Comparison of ENCODE assay signal across 8 cellular contexts in genomic region chr17:40648326-40648968, GRCh38. TPM values are rescaled to one million over a fixed set of nuclear protein-coding genes. Genes with fewer than 3 reads are reported as not detected.
DNase-seq lines count a peak whose midpoint lies in the region; ATAC-seq, FAIRE-seq and TF ChIP-seq lines count a peak whose summit lies in the region.

No MANE protein-coding gene starts in this region.

- no peaks in the 10 kb centered on the region for H3K27me3 ChIP-seq in SJCRH30
- no peaks in the 10 kb centered on the region for H3K27me3 ChIP-seq in naive thymus-derived CD4-positive, alpha-beta T cell (ENCODE audit: control insufficient read depth in 2 of 2, insufficient read depth in 2 of 2, low read length in 2 of 2)

- H3K4me1 ChIP-seq in SJCRH30, result peaks cover 6% of the 10 kb centered on the region
- peaks cover 11 to 30% of the 10 kb centered on the region in 2 donors for H3K4me1 ChIP-seq in naive thymus-derived CD4-positive, alpha-beta T cell (ENCODE audit: control insufficient read depth in 2 of 2, insufficient read depth in 2 of 2, low read length in 2 of 2)

- H3K4me1 Mint-ChIP-seq in naive thymus-derived CD4-positive, alpha-beta T cell, result peaks cover 24 to 57% (median 41%) of the 10 kb centered on the region in 7 donors

- POLR2A ChIA-PET in naive thymus-derived CD4-positive, alpha-beta T cell (lab: Charles Lee), result interaction anchor here (0.5 to 3.8 kb wide), 10 partner anchors 11 to 233 kb away, joined by 3 to 29 read pairs (median 5); partner anchors contain the start of gene CCR7

- peak overlapping the region; percentile 98 for H3K27ac ChIP-seq in SJCRH30
- peak overlapping the region; percentile 95 for H3K27ac ChIP-seq in naive thymus-derived CD4-positive, alpha-beta T cell (ENCODE audit: low read depth, low read length)

- CTCF ChIA-PET in naive thymus-derived CD4-positive, alpha-beta T cell (lab: Charles Lee), result interaction anchor here (0.9 to 1.3 kb wide), 2 partner anchors 13 to 14 kb away, joined by 3 read pairs; no protein-coding TSS in a partner anchor

- peak overlapping the region; percentile 86 to 99 (median 90) for H3K4me3 Mint-ChIP-seq in naive thymus-derived CD4-positive, alpha-beta T cell

- DNase-seq in 8988T (peak; percentile 50), GM12891 (ENCODE audit: insufficient read length, low spot score) (no peak), SJCRH30 (no peak), epithelial cell of esophagus (ENCODE audit: low read depth) (peak; percentile 9), cerebellar nuclear complex (lab: John Stamatoyannopoulos, UW) (no peak), activated gamma-delta T cell (lab: John Stamatoyannopoulos, UW) (no peak)
- DNase-seq in naive thymus-derived CD4-positive, alpha-beta T cell, result peak in 1 of 9 donors; percentile 3

- no peaks in the 10 kb centered on the region for H3K9me3 ChIP-seq in SJCRH30 (replicated peaks)
- no peaks in the 10 kb centered on the region for H3K9me3 ChIP-seq in naive thymus-derived CD4-positive, alpha-beta T cell (ENCODE audit: control insufficient read depth in 2 of 3, low read length in 3 of 3)

- peak; percentile 44 for TF ChIP-seq POLR2A in GM12891 (IDR thresholded peaks at IDR 0.05; ENCODE audit: low read depth, low read length)

- peaks cover 0 to 2% (median 0%) of the 10 kb centered on the region in 11 donors for H3K9me3 Mint-ChIP-seq in naive thymus-derived CD4-positive, alpha-beta T cell

- peak overlapping the region; percentile 96 for H3K4me3 ChIP-seq in SJCRH30
- peak overlapping the region; percentile 99 for H3K4me3 ChIP-seq in epithelial cell of esophagus (ENCODE audit: low read length)
- H3K4me3 ChIP-seq in naive thymus-derived CD4-positive, alpha-beta T cell (ENCODE audit: low read length), result peak overlapping the region; percentile 89

- H3K27ac Mint-ChIP-seq in naive thymus-derived CD4-positive, alpha-beta T cell, result peak overlapping the region; percentile 86 to 100 (median 98)

- H3K36me3 Mint-ChIP-seq in naive thymus-derived CD4-positive, alpha-beta T cell, result peaks cover 3 to 15% (median 9%) of the 10 kb centered on the region in 5 donors

- no peaks in the 10 kb centered on the region for H3K27me3 Mint-ChIP-seq in naive thymus-derived CD4-positive, alpha-beta T cell

- H3K36me3 ChIP-seq in SJCRH30, result 0 out of 2 replicates have a peak, but pooled peaks cover 12% of the 10 kb centered on the region
- H3K36me3 ChIP-seq in naive thymus-derived CD4-positive, alpha-beta T cell (ENCODE audit: control insufficient read depth in 2 of 3, insufficient read depth in 3 of 3, low read length in 3 of 3), result peaks cover 0 to 15% (median 3%) of the 10 kb centered on the region in 3 experiments

- no peak for TF ChIP-seq CTCF in epithelial cell of esophagus (IDR thresholded peaks at IDR 0.05; ENCODE audit: insufficient read depth, low read depth, low read length, missing control alignments)

- intact Hi-C loops in naive thymus-derived CD4-positive, alpha-beta T cell (cut with micrococcal nuclease), result loop anchor here (1.0 to 10.0 kb wide), 7 partner anchors 16 to 1219 kb away; partner anchors contain the start of genes EIF1 (in 1 of the 2) and KLHL11 (in 1 of the 2)

- peak; percentile 21 for ATAC-seq in HG03432 (IDR thresholded peaks at IDR 0.05; ENCODE audit: unreplicated experiment)
- no peak for ATAC-seq in naive thymus-derived CD4-positive, alpha-beta T cell

- no peak for FAIRE-seq in GM12891 (lab: Jason Lieb, UNC)

TF ChIP-seq in GM12891, 5 proteins besides CTCF, POLR2A, EP300 and RAD21:
- TF ChIP-seq TAF1 (IDR thresholded peaks at IDR 0.05; ENCODE audit: low read depth, low read length), result 0 out of 2 replicates have a peak, but pooled peaks have one; percentile 6
- TF ChIP-seq POU2F2 (IDR thresholded peaks at IDR 0.05; ENCODE audit: low read depth, low read length), result no peak

RNA-seq across cellular contexts. Expression of gene SMARCE1, which starts 0.8 kb away (rescaled TPM):
- 90.6 TPM for polyA plus RNA-seq in GM12891 (2012; ENCODE audit: low read depth, missing spikeins)
- 129 and 139 TPM in 2 replicates for total RNA-seq in SJCRH30 (2014; rRNA removed; shearing (Covaris generic))
- total RNA-seq in naive thymus-derived CD4-positive, alpha-beta T cell, result 100 to 1,000 TPM in 1 of 5 experiments, 10 to 100 TPM in 4; 65.4 to 101 (median 79.2) TPM
- polyA plus RNA-seq in naive thymus-derived CD4-positive, alpha-beta T cell, result 100 to 1,000 TPM; 142 to 184 TPM

RNA-seq across cellular contexts. Expression of gene KRT222, which starts 16.5 kb away (rescaled TPM):
- polyA plus RNA-seq in GM12891 (2012; ENCODE audit: low read depth, missing spikeins), result not detected
- total RNA-seq in SJCRH30 (2014; rRNA removed; shearing (Covaris generic)), result not detected in 2 replicates
- total RNA-seq in naive thymus-derived CD4-positive, alpha-beta T cell, result not detected
- not detected for polyA plus RNA-seq in naive thymus-derived CD4-positive, alpha-beta T cell

RNA-seq across cellular contexts. Expression of gene KRT24, which starts 55.1 kb away (rescaled TPM):
- polyA plus RNA-seq in GM12891 (2012; ENCODE audit: low read depth, missing spikeins), result not detected
- not detected in 2 replicates for total RNA-seq in SJCRH30 (2014; rRNA removed; shearing (Covaris generic))
- total RNA-seq in naive thymus-derived CD4-positive, alpha-beta T cell, result not detected
- not detected for polyA plus RNA-seq in naive thymus-derived CD4-positive, alpha-beta T cell

Comparison
In these comparisons a context has a peak if more than half of its experiments do, and no peak if none do; other contexts are left out.
1. DNase-seq: peak in 8988T (single experiment) and epithelial cell of esophagus (single experiment); none in GM12891 (single experiment), SJCRH30 (0 of 2), cerebellar nuclear complex (0 of 2) and activated gamma-delta T cell (single experiment).
2. Peak in every context shown above with its lines, with median percentiles within 50 percentile points of each other: H3K4me3 ChIP-seq.